11 cellular contexts compared by ENCODE assay signal in genomic region chr16:586645-587590, GRCh38. TPM values are rescaled to one million over a fixed set of nuclear protein-coding genes. Genes with fewer than 3 reads are reported as not detected.
DNase-seq lines count a peak whose midpoint lies in the region; ATAC-seq, FAIRE-seq and TF ChIP-seq lines count a peak whose summit lies in the region.
"Had no signal": no experiment of that assay in that cellular context is flagged by ENCODE, and none has a peak within 500 bp of the region (broad histone marks: within the 10 kb centered on the region; RNA-seq: fewer than 3 reads in every experiment).

No MANE protein-coding gene starts in this region.

- no peaks in the 10 kb centered on the region for H3K27me3 Mint-ChIP-seq in activated naive CD4-positive, alpha-beta T cell treated with anti-CD3 and anti-CD28 coated beads for 36 hours (ENCODE audit: low read depth)
- H3K27me3 Mint-ChIP-seq in stimulated activated naive B cell treated with anti-CD40 and anti-IgM and Interleukin-4, amounts not matched to agents 10 μg/mL and 1 μg/mL and 100 μg/mL, for 72 hours = peaks cover 4 to 7% of the 10 kb centered on the region in 2 donors

- 96% methylated on average over 8 of the region's 14 CpGs for WGBS in SK-N-SH (ENCODE audit: low lambda C conversion rate)

- TF ChIP-seq RAD21 in SK-N-SH (IDR thresholded peaks at IDR 0.05; ENCODE audit: low read length) = no peak

- H3K79me2 ChIP-seq in SK-N-SH (ENCODE audit: insufficient read depth) (peaks cover 39% of the 10 kb centered on the region), fibroblast of lung (ENCODE audit: control insufficient read depth, insufficient read depth, low read length) (peaks cover 12% of the 10 kb centered on the region)

- peak overlapping the region in 1 of 2 experiments; percentile 90; a peak in 1 of 4 replicates for H3K4me3 ChIP-seq in SK-N-SH (ENCODE audit: low read depth in 2 of 2, low read length in 1 of 2)
- peak overlapping the region in 1 of 4 experiments; percentile 80 for H3K4me3 ChIP-seq in fibroblast of lung (replicated peaks in 1 of 4; ENCODE audit: control extremely low read depth in 1 of 4, insufficient read depth in 1 of 4, low read depth in 3 of 4, low read length in 4 of 4)
- no peak overlapping the region for H3K4me3 ChIP-seq in kidney (ENCODE audit: low read length in 2 of 2)

- H3K27ac Mint-ChIP-seq in activated naive CD4-positive, alpha-beta T cell treated with anti-CD3 and anti-CD28 coated beads for 36 hours = peak overlapping the region; percentile 95
- H3K27ac Mint-ChIP-seq in stimulated activated naive B cell treated with anti-CD40 and anti-IgM and Interleukin-4, amounts not matched to agents 10 μg/mL and 1 μg/mL and 100 μg/mL, for 72 hours = peak overlapping the region; percentile 91

- H3K27me3 ChIP-seq in SK-N-SH (ENCODE audit: insufficient read depth) (no peaks in the 10 kb centered on the region), fibroblast of lung (ENCODE audit: control insufficient read depth, insufficient read depth, low read length) (no peaks in the 10 kb centered on the region)

- H3K4me3 Mint-ChIP-seq in activated naive CD4-positive, alpha-beta T cell treated with anti-CD3 and anti-CD28 coated beads for 36 hours = peak overlapping the region; percentile 91
- H3K4me3 Mint-ChIP-seq in stimulated activated naive B cell treated with anti-CD40 and anti-IgM and Interleukin-4, amounts not matched to agents 10 μg/mL and 1 μg/mL and 100 μg/mL, for 72 hours = peak overlapping the region; percentile 81 to 97

- H3K27ac ChIP-seq in SK-N-SH (ENCODE audit: low read depth in 2 of 2, low read length in 1 of 2) (peak overlapping the region; percentile 14 to 90; a peak in 2 of 4 replicates), fibroblast of lung (ENCODE audit: insufficient read depth, low read length) (peak overlapping the region; percentile 20), kidney (ENCODE audit: low read depth in 2 of 2, low read length in 2 of 2) (peak overlapping the region in 1 of 2 donors; percentile 22)
- H3K27ac ChIP-seq: parathyroid adenoma had no signal

- DNase-seq in activated naive CD4-positive, alpha-beta T cell treated with anti-CD3 and anti-CD28 coated beads for 36 hours = no peak
- DNase-seq in activated naive CD4-positive, alpha-beta T cell treated with Interleukin-2 at 50 U/mL for 16 hours = no peak
- DNase-seq in SK-N-SH (no peak), fibroblast of lung (ENCODE audit: low read depth in 2 of 2) (peak; percentile 26 to 42), DMS153 treated with DMSO at 0.1 percent for 48 hours (lab: John Stamatoyannopoulos, UW; ENCODE audit: unreplicated experiment) (no peak), kidney (no peak)
- no peak for DNase-seq in stimulated activated naive B cell treated with anti-CD40 and anti-IgM and Interleukin-4, amounts not matched to agents 10 μg/mL and 1 μg/mL and 100 μg/mL, for 72 hours
- DNase-seq: stomach had no signal

- peaks cover 3 to 7% of the 10 kb centered on the region in 2 experiments for H3K36me3 ChIP-seq in SK-N-SH (replicated peaks in 1 of 2; ENCODE audit: control insufficient read depth in 1 of 2, insufficient read depth in 2 of 2, low read length in 1 of 2)
- peaks cover 4% of the 10 kb centered on the region for H3K36me3 ChIP-seq in fibroblast of lung (ENCODE audit: control insufficient read depth, insufficient read depth, low read length)
- H3K36me3 ChIP-seq in kidney (ENCODE audit: control insufficient read depth in 1 of 2, insufficient read depth in 2 of 2, low read length in 2 of 2) = no peaks in the 10 kb centered on the region

- H3F3A ChIP-seq in SK-N-SH (replicated peaks; ENCODE audit: insufficient read depth) = peaks cover 20% of the 10 kb centered on the region

- no peak for ATAC-seq in stimulated activated naive B cell treated with anti-CD40 and anti-IgM and Interleukin-4, amounts not matched to agents 10 μg/mL and 1 μg/mL and 100 μg/mL, for 72 hours (replicated peaks)
- no peak for ATAC-seq in GM19328 (IDR thresholded peaks at IDR 0.05; ENCODE audit: unreplicated experiment)

- intact Hi-C loops in activated naive CD4-positive, alpha-beta T cell treated with anti-CD3 and anti-CD28 coated beads for 36 hours (cut with micrococcal nuclease) = loop anchor here (5.0 kb wide), 1 partner anchor 205 kb away; the partner anchor contains the start of gene PGAP6
- intact Hi-C loops in kidney (cut with DNase I) = no loop called here

- FAIRE-seq in kidney (lab: Jason Lieb, UNC) = no peak

- H3K4me1 ChIP-seq in SK-N-SH (ENCODE audit: control insufficient read depth in 1 of 2, insufficient read depth in 2 of 2, low read depth in 1 of 2, low read length in 1 of 2) (peaks cover 21 to 38% of the 10 kb centered on the region in 2 experiments; a peak in 2 of 4 replicates), fibroblast of lung (ENCODE audit: control insufficient read depth, extremely low read depth, insufficient read depth, low read length) (peaks cover 16% of the 10 kb centered on the region), kidney (ENCODE audit: control insufficient read depth in 1 of 2, insufficient read depth in 1 of 2, low read depth in 1 of 2, low read length in 2 of 2) (peaks cover 21 to 31% of the 10 kb centered on the region in 2 donors)

- H4K20me1 ChIP-seq in SK-N-SH (ENCODE audit: insufficient read depth) (peaks cover 16% of the 10 kb centered on the region), fibroblast of lung (ENCODE audit: control insufficient read depth, extremely low read depth, insufficient read depth, low read length) (no peaks in the 10 kb centered on the region)

- H2AFZ ChIP-seq in SK-N-SH (ENCODE audit: low read depth) (no peak overlapping the region), fibroblast of lung (ENCODE audit: low read length) (no peak overlapping the region)
- H2AFZ ChIP-seq: parathyroid adenoma had no signal

- H3K9me3 Mint-ChIP-seq in activated naive CD4-positive, alpha-beta T cell treated with anti-CD3 and anti-CD28 coated beads for 36 hours = no peaks in the 10 kb centered on the region
- H3K9me3 Mint-ChIP-seq in stimulated activated naive B cell treated with anti-CD40 and anti-IgM and Interleukin-4, amounts not matched to agents 10 μg/mL and 1 μg/mL and 100 μg/mL, for 72 hours = no peaks in the 10 kb centered on the region

- H3K9me3 ChIP-seq in SK-N-SH (no peaks in the 10 kb centered on the region), fibroblast of lung (ENCODE audit: control insufficient read depth, insufficient read depth, low read depth, low read length) (no peaks in the 10 kb centered on the region), kidney (ENCODE audit: control insufficient read depth in 1 of 2, low read length in 2 of 2) (no peaks in the 10 kb centered on the region)
- H3K9me3 ChIP-seq: stomach had no signal

- no peaks in the 10 kb centered on the region for H3K9me2 ChIP-seq in SK-N-SH

- H3K36me3 Mint-ChIP-seq in activated naive CD4-positive, alpha-beta T cell treated with anti-CD3 and anti-CD28 coated beads for 36 hours (ENCODE audit: low read depth) = peaks cover 3% of the 10 kb centered on the region
- peaks cover 6 to 11% of the 10 kb centered on the region in 2 donors for H3K36me3 Mint-ChIP-seq in stimulated activated naive B cell treated with anti-CD40 and anti-IgM and Interleukin-4, amounts not matched to agents 10 μg/mL and 1 μg/mL and 100 μg/mL, for 72 hours

- CTCF ChIA-PET in activated naive CD4-positive, alpha-beta T cell treated with anti-CD3 and anti-CD28 coated beads for 36 hours (lab: Charles Lee) = interaction anchor here (0.7 kb wide), 1 partner anchor 198 kb away, joined by 5 read pairs; no protein-coding TSS in a partner anchor
- CTCF ChIA-PET in SK-N-SH (lab: Yijun Ruan, JAX) = interaction anchor here (1.0 to 1.9 kb wide), 4 partner anchors 10 to 81 kb away, joined by 3 to 6 read pairs (median 4); partner anchors contain the start of gene RHOT2

- TF ChIP-seq EP300 in SK-N-SH (IDR thresholded peaks at IDR 0.05; ENCODE audit: borderline replicate concordance in 1 of 2, low read depth in 1 of 2, low read length in 1 of 2) = no peak

- POLR2A ChIA-PET in SK-N-SH (lab: Yijun Ruan, JAX) = interaction anchor here (1.7 kb wide), 1 partner anchor 15 kb away, joined by 7 read pairs; no protein-coding TSS in a partner anchor

- H3K4me1 Mint-ChIP-seq in activated naive CD4-positive, alpha-beta T cell treated with anti-CD3 and anti-CD28 coated beads for 36 hours (ENCODE audit: low read depth) = peaks cover 20% of the 10 kb centered on the region
- H3K4me1 Mint-ChIP-seq in stimulated activated naive B cell treated with anti-CD40 and anti-IgM and Interleukin-4, amounts not matched to agents 10 μg/mL and 1 μg/mL and 100 μg/mL, for 72 hours = peaks cover 20 to 42% of the 10 kb centered on the region in 2 donors

- peak overlapping the region; percentile 96 for H3K4me2 ChIP-seq in SK-N-SH
- peak overlapping the region; percentile 44 for H3K4me2 ChIP-seq in fibroblast of lung (ENCODE audit: extremely low read depth, insufficient read depth, low read length)

- TF ChIP-seq CTCF in SK-N-SH (IDR thresholded peaks at IDR 0.05) (no peak), fibroblast of lung (conservative IDR thresholded peaks at IDR 0.05 in 1 of 2, IDR thresholded peaks at IDR 0.05 in 1 of 2; ENCODE audit: low read depth in 1 of 2, low read length in 2 of 2) (no peak), kidney (IDR thresholded peaks at IDR 0.05; ENCODE audit: borderline replicate concordance, extremely low read depth, insufficient read depth) (no peak)

- H3K9ac ChIP-seq in SK-N-SH (peak overlapping the region; percentile 39; the same call in 1 of the 2 replicates), fibroblast of lung (ENCODE audit: insufficient read depth, low read length) (no peak overlapping the region), kidney (ENCODE audit: low read length in 2 of 2) (no peak overlapping the region)
- H3K9ac ChIP-seq: parathyroid adenoma had no signal

RNA-seq across cellular contexts. Expression of gene RAB40C, which starts 2.9 kb away (rescaled TPM):
- total RNA-seq in activated naive CD4-positive, alpha-beta T cell treated with anti-CD3 and anti-CD28 coated beads for 36 hours = 1 to 10 TPM; 6.3 to 7.3 TPM
- 12.1 and 13.0 TPM in 2 replicates for polyA plus RNA-seq in SK-N-SH (2012; rRNA removed)
- 5.0 and 8.5 TPM in 2 replicates for polyA plus RNA-seq in SK-N-SH (2012; cell fraction: cytosol; rRNA removed)
- polyA plus RNA-seq in SK-N-SH (2012; cell fraction: nucleus; rRNA removed) = 26.7 and 31.3 TPM in 2 replicates
- total RNA-seq in fibroblast of lung = 9.8 and 11.6 TPM in 2 replicates
- polyA plus RNA-seq in fibroblast of lung = 3.2 and 3.7 TPM in 2 replicates
- polyA plus RNA-seq in fibroblast of lung (2012) = 8.3 and 10.1 TPM in 2 replicates
- 6.1 and 9.7 TPM in 2 replicates for polyA minus RNA-seq in fibroblast of lung (ENCODE audit: low replicate concordance)
- total RNA-seq in kidney = 24.0 TPM
- 18.1 TPM for polyA plus RNA-seq in kidney (ENCODE audit: insufficient read depth, low read depth, low replicate concordance)

RNA-seq across cellular contexts. Expression of gene PIGQ, which starts 17.1 kb away (rescaled TPM):
- 10 to 100 TPM; 18.6 to 19.2 TPM for total RNA-seq in activated naive CD4-positive, alpha-beta T cell treated with anti-CD3 and anti-CD28 coated beads for 36 hours
- polyA plus RNA-seq in SK-N-SH (2012; rRNA removed) (38.7 and 41.0 TPM in 2 replicates), fibroblast of lung (11.2 and 13.0 TPM in 2 replicates), kidney (ENCODE audit: insufficient read depth, low read depth, low replicate concordance) (118 TPM)
- 12.1 and 22.4 TPM in 2 replicates for polyA plus RNA-seq in SK-N-SH (2012; cell fraction: cytosol; rRNA removed)
- polyA plus RNA-seq in SK-N-SH (2012; cell fraction: nucleus; rRNA removed) = 154 and 238 TPM in 2 replicates
- total RNA-seq in fibroblast of lung (20.5 and 22.3 TPM in 2 replicates), kidney (92.9 TPM)
- 14.7 and 21.0 TPM in 2 replicates for polyA plus RNA-seq in fibroblast of lung (2012)
- 26.8 and 47.5 TPM in 2 replicates for polyA minus RNA-seq in fibroblast of lung (ENCODE audit: low replicate concordance)

RNA-seq across cellular contexts. Expression of gene NHLRC4, which starts 20.1 kb away (rescaled TPM):
- under 1 TPM; 0.60 to 0.67 TPM for total RNA-seq in activated naive CD4-positive, alpha-beta T cell treated with anti-CD3 and anti-CD28 coated beads for 36 hours
- polyA plus RNA-seq in SK-N-SH (2012; rRNA removed) = 0.69 and 0.70 TPM in 2 replicates
- 0.40 and 0.58 TPM in 2 replicates for polyA plus RNA-seq in SK-N-SH (2012; cell fraction: cytosol; rRNA removed)
- 1.4 and 1.8 TPM in 2 replicates for polyA plus RNA-seq in SK-N-SH (2012; cell fraction: nucleus; rRNA removed)
- total RNA-seq in fibroblast of lung = 2.1 and 3.3 TPM in 2 replicates
- polyA plus RNA-seq in fibroblast of lung = 0.34 and 0.66 TPM in 2 replicates
- polyA plus RNA-seq in fibroblast of lung (2012) = 1.0 and 1.5 TPM in 2 replicates
- polyA minus RNA-seq in fibroblast of lung (ENCODE audit: low replicate concordance) = 0.30 and 0.63 TPM in 2 replicates
- total RNA-seq in kidney = 3.3 TPM
- polyA plus RNA-seq in kidney (ENCODE audit: insufficient read depth, low read depth, low replicate concordance) = 17.4 TPM

RNA-seq across cellular contexts. Expression of gene PRR35, which starts 26.7 kb away (rescaled TPM):
- not detected for total RNA-seq in activated naive CD4-positive, alpha-beta T cell treated with anti-CD3 and anti-CD28 coated beads for 36 hours
- not detected in 2 replicates for polyA plus RNA-seq in SK-N-SH (2012; rRNA removed)
- not detected in 2 replicates for polyA plus RNA-seq in SK-N-SH (2012; cell fraction: cytosol; rRNA removed)
- 0.06 and 0.11 TPM in 2 replicates for polyA plus RNA-seq in SK-N-SH (2012; cell fraction: nucleus; rRNA removed)
- total RNA-seq in fibroblast of lung = not detected in 2 replicates
- polyA plus RNA-seq in fibroblast of lung = not detected in 2 replicates
- not detected in 2 replicates for polyA plus RNA-seq in fibroblast of lung (2012)
- polyA minus RNA-seq in fibroblast of lung (ENCODE audit: low replicate concordance) = not detected in 2 replicates
- total RNA-seq in kidney = 1.8 TPM
- 24.4 TPM for polyA plus RNA-seq in kidney (ENCODE audit: insufficient read depth, low read depth, low replicate concordance)
- total RNA-seq: stomach had no signal
- polyA plus RNA-seq: BJ, stomach had no signal

RNA-seq across cellular contexts. Expression of gene WFIKKN1, which starts 43.9 kb away (rescaled TPM):
- total RNA-seq in activated naive CD4-positive, alpha-beta T cell treated with anti-CD3 and anti-CD28 coated beads for 36 hours = under 1 TPM; 0.10 to 0.25 TPM
- polyA plus RNA-seq in SK-N-SH (2012; rRNA removed) = 0.10 and 0.16 TPM in 2 replicates
- polyA plus RNA-seq in SK-N-SH (2012; cell fraction: cytosol; rRNA removed) = 0.09 and 0.10 TPM in 2 replicates
- 0.37 and 1.4 TPM in 2 replicates for polyA plus RNA-seq in SK-N-SH (2012; cell fraction: nucleus; rRNA removed)
- total RNA-seq in fibroblast of lung = under 0.01 and 0.17 TPM in 2 replicates
- not detected in 2 replicates for polyA plus RNA-seq in fibroblast of lung
- 0.07 TPM in 1 of 2 replicates, not detected in the other for polyA plus RNA-seq in fibroblast of lung (2012)
- polyA minus RNA-seq in fibroblast of lung (ENCODE audit: low replicate concordance) = not detected in 2 replicates
- 0.69 TPM for total RNA-seq in kidney
- polyA plus RNA-seq in kidney (ENCODE audit: insufficient read depth, low read depth, low replicate concordance) = 1.8 TPM
- polyA plus RNA-seq: BJ had no signal

Comparison
In these comparisons a context has a peak if more than half of its experiments do, and no peak if none do; other contexts are left out.
1. DNase-seq: peak in fibroblast of lung (2 of 2); none in activated naive CD4-positive, alpha-beta T cell treated with anti-CD3 and anti-CD28 coated beads for 36 hours (single experiment), activated naive CD4-positive, alpha-beta T cell treated with Interleukin-2 at 50 U/mL for 16 hours (single experiment), SK-N-SH (single experiment), stimulated activated naive B cell treated with anti-CD40 and anti-IgM and Interleukin-4, amounts not matched to agents 10 μg/mL and 1 μg/mL and 100 μg/mL, for 72 hours (single experiment), DMS153 treated with DMSO at 0.1 percent for 48 hours (single experiment) and kidney (single experiment).